Comparison of ENCODE assay signal across 8 cellular contexts in genomic region chr16:21646721-21647561, GRCh38. TPM values are rescaled to one million over a fixed set of nuclear protein-coding genes. Genes with fewer than 3 reads are reported as not detected.
DNase-seq lines count a peak whose midpoint lies in the region; ATAC-seq and TF ChIP-seq lines count a peak whose summit lies in the region.

No MANE protein-coding gene starts in this region.

- H2BK15ac ChIP-seq in IMR-90 (ENCODE audit: low read depth, low read length): no peak overlapping the region

- ATAC-seq in GM21423 (IDR thresholded peaks at IDR 0.05; ENCODE audit: unreplicated experiment) (peak; percentile 90), IMR-90 (ENCODE audit: low read depth) (no peak)

- no peak overlapping the region for H4K91ac ChIP-seq in IMR-90 (ENCODE audit: insufficient read depth, low read depth, low read length)

- H3K36me3 Mint-ChIP-seq in CD14-positive monocyte: peaks cover 54 to 71% of the 10 kb centered on the region in 2 donors

- no peak overlapping the region for H2BK20ac ChIP-seq in IMR-90 (ENCODE audit: low read depth, low read length)

- H3K9me1 ChIP-seq in IMR-90 (ENCODE audit: insufficient read depth, low read length): no peaks in the 10 kb centered on the region; the same call in 1 of the 2 replicates

- in situ Hi-C loops in IMR-90 (cut with MboI; ENCODE audit: low sequenced_read_pairs): no loop called here

- no peak overlapping the region for H2AK5ac ChIP-seq in IMR-90 (ENCODE audit: low read depth, low read length)

- intact Hi-C loops in CD14-positive monocyte (cut with micrococcal nuclease): no loop called here
- intact Hi-C loops in IMR-90 (cut with micrococcal nuclease): no loop called here

- H3K27me3 Mint-ChIP-seq in CD14-positive monocyte (ENCODE audit: low read depth in 3 of 3): no peaks in the 10 kb centered on the region

- dilution Hi-C loops in IMR-90 (cut with HindIII; ENCODE audit: low sequenced_read_pairs, unreplicated experiment): no loop called here

- no peak overlapping the region for H3K27ac ChIP-seq in IMR-90 (ENCODE audit: insufficient read depth, low read length)
- no peak overlapping the region for H3K27ac ChIP-seq in smooth muscle cell (ENCODE audit: low read depth)

- H3K9ac ChIP-seq in IMR-90 (ENCODE audit: low read depth, low read length) (no peak overlapping the region), smooth muscle cell (ENCODE audit: low read depth) (no peak overlapping the region)

- H3K4me1 ChIP-seq in IMR-90 (ENCODE audit: control insufficient read depth, insufficient read depth, low read length) (0 out of 2 replicates have a peak, but pooled peaks cover 2% of the 10 kb centered on the region), smooth muscle cell (ENCODE audit: low read depth) (no peaks in the 10 kb centered on the region)

- H3K9me3 Mint-ChIP-seq in CD14-positive monocyte: no peaks in the 10 kb centered on the region

- no peak overlapping the region for H3K14ac ChIP-seq in IMR-90 (replicated peaks; ENCODE audit: low read depth, low read length)

- WGBS in IMR-90 (ENCODE audit: extremely low coverage in 2 of 2, insufficient read length in 1 of 2), 2 experiments: 97% methylated on average over 4 of the region's 18 CpGs; no CpG with 5 or more reads in 1 of the 2 experiments
- 94% methylated on average over 18 of the region's 18 CpGs for WGBS in smooth muscle cell (ENCODE audit: low lambda C conversion rate)

- no peak overlapping the region for H3K23ac ChIP-seq in IMR-90 (ENCODE audit: low read depth, low read length)

- POLR2A ChIA-PET in IMR-90 (lab: Charles Lee; ENCODE audit: unreplicated experiment): interaction anchor here (0.6 kb wide), 1 partner anchor 1278 kb away, joined by 9 read pairs; no protein-coding TSS in a partner anchor

- peaks cover 9% of the 10 kb centered on the region; the same call in 1 of the 2 replicates for H4K20me1 ChIP-seq in IMR-90 (ENCODE audit: insufficient read depth, low read length)
- peaks cover 85% of the 10 kb centered on the region for H4K20me1 ChIP-seq in smooth muscle cell (ENCODE audit: low read depth)

- CTCF ChIA-PET in IMR-90 (lab: Yijun Ruan, JAX): interaction anchor here (2.2 kb wide), 1 partner anchor 10 kb away, joined by 19 read pairs; no protein-coding TSS in a partner anchor

- no peaks in the 10 kb centered on the region for H3K27me3 ChIP-seq in IMR-90 (ENCODE audit: control insufficient read depth, insufficient read depth, low read length)
- no peaks in the 10 kb centered on the region for H3K27me3 ChIP-seq in smooth muscle cell (ENCODE audit: low read depth)

- no peak overlapping the region for H2AK9ac ChIP-seq in IMR-90 (replicated peaks; ENCODE audit: low read depth, low read length, poor library complexity)

- no peak overlapping the region for H2BK120ac ChIP-seq in IMR-90 (ENCODE audit: low read depth, low read length)

- no peak for TF ChIP-seq POLR2A in IMR-90 (IDR thresholded peaks at IDR 0.05; ENCODE audit: low read depth, low read length)

- no peak overlapping the region for H3K4ac ChIP-seq in IMR-90 (ENCODE audit: low read depth, low read length)

- DNase-seq in CD14-positive monocyte (ENCODE audit: low spot score) (no peak), IMR-90 (no peak), dedifferentiated amniotic fluid mesenchymal stem cell (ENCODE audit: extremely low spot score) (no peak), SKM-1 treated with dmso at 0.1 percent for 144 hours (lab: John Stamatoyannopoulos, UW; ENCODE audit: unreplicated experiment) (no peak), smooth muscle cell (lab: John Stamatoyannopoulos, UW; ENCODE audit: unreplicated experiment) (no peak)
- peak; percentile 61 for DNase-seq in activated T-helper 9 cell treated with anti-CD3 and anti-CD28 coated beads, Interleukin-2, amount 50 U/mL, for 16 hours (ENCODE audit: low read depth)
- peak; percentile 30 to 59 for DNase-seq in stimulated activated CD4-positive, alpha-beta T cell treated with anti-CD3 and anti-CD28 coated beads, Interleukin-1b, Interleukin-23, amount 100 ng/mL, for 4 hours (ENCODE audit: low read depth in 2 of 2)

- no peak overlapping the region for H3K4me3 ChIP-seq in IMR-90 (ENCODE audit: insufficient read depth, low read depth, low read length)
- H3K4me3 ChIP-seq in smooth muscle cell: no peak overlapping the region

- peaks cover 69% of the 10 kb centered on the region for H3K4me1 Mint-ChIP-seq in CD14-positive monocyte

- 0 out of 2 replicates have a peak overlapping the region, but pooled peaks have one; percentile 38 for H4K5ac ChIP-seq in IMR-90 (ENCODE audit: low read depth, low read length)

- H3K4me2 ChIP-seq in IMR-90 (ENCODE audit: low read depth, low read length): no peak overlapping the region
- H3K4me2 ChIP-seq in smooth muscle cell: no peak overlapping the region

- no peak overlapping the region for H3K18ac ChIP-seq in IMR-90 (ENCODE audit: low read depth, low read length)

- no peak for TF ChIP-seq CTCF in CD14-positive monocyte (IDR thresholded peaks at IDR 0.05)
- TF ChIP-seq CTCF in IMR-90 (conservative IDR thresholded peaks at IDR 0.05; ENCODE audit: low read depth, low read length): no peak
- no peak for TF ChIP-seq CTCF in smooth muscle cell (IDR thresholded peaks at IDR 0.05; ENCODE audit: borderline replicate concordance, insufficient read depth, poor library complexity, severe bottlenecking)

- no peak overlapping the region for H4K8ac ChIP-seq in IMR-90 (ENCODE audit: low read depth in 2 of 2, low read length in 2 of 2)

- no peak for TF ChIP-seq RAD21 in IMR-90 (IDR thresholded peaks at IDR 0.05; ENCODE audit: low read length)

- H3K36me3 ChIP-seq in IMR-90 (ENCODE audit: control insufficient read depth, insufficient read depth, low read length) (peaks cover 5% of the 10 kb centered on the region), smooth muscle cell (ENCODE audit: low read depth) (no peaks in the 10 kb centered on the region)

- H3F3A ChIP-seq in smooth muscle cell (ENCODE audit: low read depth): no peaks in the 10 kb centered on the region

- no peak overlapping the region for H2BK5ac ChIP-seq in IMR-90 (ENCODE audit: low read depth, low read length, poor library complexity, severe bottlenecking)

- no TSS peak for BruUV-seq in IMR-90 (replicated peaks; lab: Mats Ljungman, UMichigan)

- H2AFZ ChIP-seq in IMR-90 (replicated peaks; ENCODE audit: low read length, poor library complexity) (no peak overlapping the region), smooth muscle cell (ENCODE audit: low read depth) (no peak overlapping the region)

- peaks cover 49% of the 10 kb centered on the region for H3K79me2 ChIP-seq in smooth muscle cell (ENCODE audit: low read depth)

- H3K56ac ChIP-seq in IMR-90 (ENCODE audit: extremely low read depth, insufficient read depth, low read length): no peak overlapping the region

- peaks cover 25 to 53% of the 10 kb centered on the region in 2 experiments for H3K79me1 ChIP-seq in IMR-90 (ENCODE audit: low read depth in 1 of 2, low read length in 2 of 2)

- no peaks in the 10 kb centered on the region for H3K9me3 ChIP-seq in IMR-90 (ENCODE audit: control insufficient read depth, insufficient read depth, low read length)
- no peaks in the 10 kb centered on the region for H3K9me3 ChIP-seq in smooth muscle cell (replicated peaks; ENCODE audit: low read depth)

- H3K27ac Mint-ChIP-seq in CD14-positive monocyte: peak overlapping the region; percentile 89 to 97 (median 95)

- peak overlapping the region in 1 of 2 donors; percentile 64 for H3K4me3 Mint-ChIP-seq in CD14-positive monocyte

TF ChIP-seq in IMR-90, 13 proteins besides CTCF, POLR2A, EP300 and RAD21 (continues in another document):
- TF ChIP-seq RCOR1 (IDR thresholded peaks at IDR 0.05; ENCODE audit: insufficient replicate concordance, low read length) (no peak), RFX5 (IDR thresholded peaks at IDR 0.05; ENCODE audit: low read depth, low read length) (no peak), MAZ (IDR thresholded peaks at IDR 0.05; ENCODE audit: borderline replicate concordance, low read depth, low read length) (no peak), CHD1 (IDR thresholded peaks at IDR 0.05; ENCODE audit: low read depth, low read length) (no peak), NFE2L2 (IDR thresholded peaks at IDR 0.05; ENCODE audit: low read depth, low read length) (no peak), MAFK (IDR thresholded peaks at IDR 0.05; ENCODE audit: low read depth, low read length) (no peak), BHLHE40 (IDR thresholded peaks at IDR 0.05; ENCODE audit: low read depth, low read length) (no peak), SMC3 (IDR thresholded peaks at IDR 0.05; ENCODE audit: low read depth, low read length) (no peak), MXI1 (IDR thresholded peaks at IDR 0.05; ENCODE audit: borderline replicate concordance, low read depth, low read length) (no peak)
- TF ChIP-seq, protein P1, sequence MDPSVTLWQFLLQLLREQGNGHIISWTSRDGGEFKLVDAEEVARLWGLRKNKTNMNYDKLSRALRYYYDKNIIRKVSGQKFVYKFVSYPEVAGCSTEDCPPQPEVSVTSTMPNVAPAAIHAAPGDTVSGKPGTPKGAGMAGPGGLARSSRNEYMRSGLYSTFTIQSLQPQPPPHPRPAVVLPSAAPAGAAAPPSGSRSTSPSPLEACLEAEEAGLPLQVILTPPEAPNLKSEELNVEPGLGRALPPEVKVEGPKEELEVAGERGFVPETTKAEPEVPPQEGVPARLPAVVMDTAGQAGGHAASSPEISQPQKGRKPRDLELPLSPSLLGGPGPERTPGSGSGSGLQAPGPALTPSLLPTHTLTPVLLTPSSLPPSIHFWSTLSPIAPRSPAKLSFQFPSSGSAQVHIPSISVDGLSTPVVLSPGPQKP (IDR thresholded peaks at IDR 0.05; ENCODE audit: borderline replicate concordance, low read depth, low read length): no peak

RNA-seq across cellular contexts. Expression of gene IGSF6, which starts 5.5 kb away (rescaled TPM):
- polyA plus RNA-seq in CD14-positive monocyte: 100 to 1,000 TPM; 159 to 276 TPM
- total RNA-seq in IMR-90 (2012; rRNA removed): not detected in 2 replicates
- not detected in 2 replicates for polyA plus RNA-seq in IMR-90 (2012; rRNA removed)
- not detected in 2 replicates for polyA plus RNA-seq in IMR-90 (2012; cell fraction: cytosol; rRNA removed)
- not detected in 2 replicates for polyA plus RNA-seq in IMR-90 (2012; cell fraction: nucleus; rRNA removed; ENCODE audit: low replicate concordance)
- not detected in 2 replicates for total RNA-seq in smooth muscle cell
- 0.06 and 0.13 TPM in 2 replicates for polyA plus RNA-seq in smooth muscle cell

RNA-seq across cellular contexts. Expression of gene OTOA, which starts 16.8 kb away (rescaled TPM):
- polyA plus RNA-seq in CD14-positive monocyte (under 1 TPM; 0.21 to 0.23 TPM), IMR-90 (2012; rRNA removed) (0.02 TPM in 1 of 2 replicates, not detected in the other), smooth muscle cell (not detected in 2 replicates)
- total RNA-seq in IMR-90 (2012; rRNA removed) (not detected in 2 replicates), smooth muscle cell (0.31 TPM in 1 of 2 replicates, not detected in the other)
- not detected in 2 replicates for polyA plus RNA-seq in IMR-90 (2012; cell fraction: cytosol; rRNA removed)
- 0.02 and 0.05 TPM in 2 replicates for polyA plus RNA-seq in IMR-90 (2012; cell fraction: nucleus; rRNA removed; ENCODE audit: low replicate concordance)

RNA-seq across cellular contexts. Expression of gene METTL9, which starts 47.6 kb away (rescaled TPM):
- 100 to 1,000 TPM; 373 to 400 TPM for polyA plus RNA-seq in CD14-positive monocyte
- total RNA-seq in IMR-90 (2012; rRNA removed): 95.5 and 95.8 TPM in 2 replicates
- polyA plus RNA-seq in IMR-90 (2012; rRNA removed): 43.1 and 54.8 TPM in 2 replicates
- 37.1 and 40.0 TPM in 2 replicates for polyA plus RNA-seq in IMR-90 (2012; cell fraction: cytosol; rRNA removed)
- polyA plus RNA-seq in IMR-90 (2012; cell fraction: nucleus; rRNA removed; ENCODE audit: low replicate concordance): 10.7 and 20.6 TPM in 2 replicates
- total RNA-seq in smooth muscle cell: 157 and 211 TPM in 2 replicates
- 97.5 and 104 TPM in 2 replicates for polyA plus RNA-seq in smooth muscle cell

Comparison
In these comparisons a context has a peak if more than half of its experiments do, and no peak if none do; other contexts are left out.
1. DNase-seq: peak in activated T-helper 9 cell treated with anti-CD3 and anti-CD28 coated beads, Interleukin-2, amount 50 U/mL, for 16 hours (single experiment) and stimulated activated CD4-positive, alpha-beta T cell treated with anti-CD3 and anti-CD28 coated beads, Interleukin-1b, Interleukin-23, amount 100 ng/mL, for 4 hours (2 of 2); none in CD14-positive monocyte (single experiment), IMR-90 (single experiment), dedifferentiated amniotic fluid mesenchymal stem cell (single experiment), SKM-1 treated with dmso at 0.1 percent for 144 hours (single experiment) and smooth muscle cell (single experiment).
2. RNA of gene IGSF6, which starts 5.5 kb away (polyA plus RNA-seq): 159 to 276 TPM in CD14-positive monocyte; 0.06 to 0.13 TPM in smooth muscle cell and not detected in IMR-90; every median in the first group is over 100 times any median in the second.